Comparison of ENCODE assay signal across 22 cellular contexts in genomic region chr17:81066072-81066471, GRCh38. TPM values are rescaled to one million over a fixed set of nuclear protein-coding genes. Genes with fewer than 3 reads are reported as not detected.
A peak's percentile ranks its signal among the peaks of the same experiment; 100 is the strongest.
DNase-seq lines count a peak whose midpoint lies in the region; ATAC-seq, FAIRE-seq and TF ChIP-seq lines count a peak whose summit lies in the region.
"Had no signal": no experiment of that assay in that cellular context is flagged by ENCODE, and none has a peak within 500 bp of the region (broad histone marks: within the 10 kb centered on the region; RNA-seq: fewer than 3 reads in every experiment).

No MANE protein-coding gene starts in this region.

- ATAC-seq in HepG2 (no peak), right lobe of liver (peak; percentile 60 to 73 (median 64)), GM19395 (IDR thresholded peaks at IDR 0.05; ENCODE audit: unreplicated experiment) (no peak), GM21447 (IDR thresholded peaks at IDR 0.05; ENCODE audit: unreplicated experiment) (no peak)
- ATAC-seq: heart left ventricle had no signal

- no TSS peak for BruUV-seq in HepG2 (replicated peaks; lab: Mats Ljungman, UMichigan)
- BruUV-seq in mammary epithelial cell (replicated peaks; lab: Mats Ljungman, UMichigan), result no TSS peak

- H3K4me1 ChIP-seq in liver (ENCODE audit: control insufficient read depth in 4 of 4, insufficient read depth in 4 of 4, low read length in 3 of 4) (peaks cover 31 to 70% (median 56%) of the 10 kb centered on the region in 4 donors), HepG2 (ENCODE audit: insufficient read depth, low read length) (peaks cover 30% of the 10 kb centered on the region), mammary epithelial cell (ENCODE audit: insufficient read depth, low read length) (peaks cover 44% of the 10 kb centered on the region), right lobe of liver (peaks cover 0 to 78% (median 40%) of the 10 kb centered on the region in 4 donors), vagina (peaks cover 41% of the 10 kb centered on the region)

- no peak for FAIRE-seq in HepG2 (lab: Jason Lieb, UNC)
- FAIRE-seq: GM12891 had no signal

- H4K20me1 ChIP-seq in HepG2 (ENCODE audit: insufficient read depth, low read length) (no peaks in the 10 kb centered on the region; the same call in 1 of the 2 replicates), mammary epithelial cell (ENCODE audit: insufficient read depth, low read length) (no peaks in the 10 kb centered on the region)

- CTCF ChIA-PET in HepG2 (lab: Yijun Ruan, JAX; ENCODE audit: low intra/inter-chr PET ratio, low total read pairs) (no interaction called here), mammary epithelial cell (lab: Charles Lee; ENCODE audit: low non-redundant PET) (interaction anchor here (0.5 kb wide), 1 partner anchor 9 kb away, joined by 58 read pairs; no protein-coding TSS in a partner anchor)

- DNase-seq in HepG2 (ENCODE audit: low spot score) (no peak), mammary epithelial cell (peak; percentile 89), right lobe of liver (peak; percentile 74 to 88 (median 87)), vagina (ENCODE audit: extremely low spot score in 2 of 2) (no peak)
- DNase-seq in activated CD4-positive, CD25-positive, alpha-beta regulatory T cell (lab: John Stamatoyannopoulos, UW), result no peak
- DNase-seq: ACHN; activated CD4-positive, alpha-beta memory T cell treated with anti-CD3 and anti-CD28 coated beads for 36 hours; CD8-positive, alpha-beta memory T cell; erythroblast; heart left ventricle; Karpas-422; kidney glomerular epithelial cell; naive B cell; NCI-H1930; NK-92 treated with Interleukin-12 subunit alpha and Interleukin-12 subunit beta, amount 100 ng/mL, for 24 hours; T1000; testis had no signal

- H3K9ac ChIP-seq in liver (ENCODE audit: low read depth in 1 of 2, low read length in 2 of 2) (peak overlapping the region in 1 of 2 donors; percentile 2), HepG2 (ENCODE audit: insufficient read depth, low read depth, low read length) (no peak overlapping the region), mammary epithelial cell (ENCODE audit: insufficient read depth, low read length) (peak overlapping the region; percentile 33)

- TF ChIP-seq EP300 in HepG2 (IDR thresholded peaks at IDR 0.05; ENCODE audit: low read depth in 2 of 2, low read length in 2 of 2) (no peak), HepG2 (CRISPR knock-in tag; IDR thresholded peaks at IDR 0.05; ENCODE audit: borderline replicate concordance) (no peak)

- intact Hi-C loops in HepG2 (cut with micrococcal nuclease; ENCODE audit: unreplicated experiment), result no loop called here
- intact Hi-C loops in mammary epithelial cell (cut with micrococcal nuclease), result loop anchor here (1.0 to 2.0 kb wide), 2 partner anchors 17 to 21 kb away; no protein-coding TSS in a partner anchor
- intact Hi-C loops in right lobe of liver (cut with DNase I), result no loop called here
- intact Hi-C loops in vagina (cut with DNase I), result no loop called here

- no peaks in the 10 kb centered on the region for H3K79me2 ChIP-seq in HepG2 (ENCODE audit: insufficient read depth, low read length)
- H3K79me2 ChIP-seq in mammary epithelial cell (ENCODE audit: insufficient read depth, low read length), result peaks cover 93% of the 10 kb centered on the region

- POLR2A ChIA-PET in HepG2 (lab: Yijun Ruan, JAX), result interaction anchor here (1.2 kb wide), 1 partner anchor 17 kb away, joined by 5 read pairs; no protein-coding TSS in a partner anchor

- no peak for TF ChIP-seq POLR2A in HepG2 (IDR thresholded peaks at IDR 0.05; ENCODE audit: insufficient read depth in 1 of 2, low read depth in 2 of 2, low read length in 2 of 2)
- TF ChIP-seq POLR2A in right lobe of liver (IDR thresholded peaks at IDR 0.05), result peak; percentile 34
- TF ChIP-seq POLR2A in vagina (IDR thresholded peaks at IDR 0.05), result no peak

- no peak overlapping the region for H2AFZ ChIP-seq in HepG2 (ENCODE audit: low read length)
- H2AFZ ChIP-seq in mammary epithelial cell (ENCODE audit: low read depth, low read length), result no peak overlapping the region

- H3K36me3 ChIP-seq in liver (ENCODE audit: control insufficient read depth in 4 of 4, insufficient read depth in 3 of 4, low read depth in 1 of 4, low read length in 3 of 4) (peaks cover 0 to 4% (median under 1%) of the 10 kb centered on the region in 4 donors), HepG2 (replicated peaks in 1 of 2; ENCODE audit: control insufficient read depth in 1 of 2, insufficient read depth in 2 of 2, low read length in 2 of 2) (peaks cover 8 to 16% of the 10 kb centered on the region in 2 experiments; a peak in 4 of 5 replicates), mammary epithelial cell (ENCODE audit: insufficient read depth, low read length) (peaks cover 9% of the 10 kb centered on the region), right lobe of liver (peaks cover 0 to 6% (median 0%) of the 10 kb centered on the region in 4 donors), vagina (peaks cover 0 to 6% of the 10 kb centered on the region in 2 donors)
- H3K36me3 ChIP-seq: heart left ventricle had no signal

- no peaks in the 10 kb centered on the region for H3K9me3 ChIP-seq in liver (ENCODE audit: control insufficient read depth in 4 of 4, low read length in 3 of 4)
- no peaks in the 10 kb centered on the region for H3K9me3 ChIP-seq in HepG2 (ENCODE audit: low read length)
- no peaks in the 10 kb centered on the region for H3K9me3 ChIP-seq in mammary epithelial cell (replicated peaks; ENCODE audit: insufficient read depth, low read length)
- no peaks in the 10 kb centered on the region for H3K9me3 ChIP-seq in right lobe of liver
- no peaks in the 10 kb centered on the region for H3K9me3 ChIP-seq in vagina
- H3K9me3 ChIP-seq: heart left ventricle, SJSA1, testis had no signal

- H3K27ac ChIP-seq in liver (ENCODE audit: low read depth in 1 of 2, low read length in 2 of 2) (peak overlapping the region; percentile 80 to 89), HepG2 (ENCODE audit: extremely low read length, insufficient read depth, low read length) (no peak overlapping the region), mammary epithelial cell (ENCODE audit: insufficient read depth, low read depth, low read length) (peak overlapping the region; percentile 56), right lobe of liver (peak overlapping the region in 2 of 3 donors; percentile 89 to 90), vagina (peak overlapping the region; percentile 61)
- H3K27ac ChIP-seq: heart left ventricle, SJSA1, testis had no signal

- TF ChIP-seq CTCF in liver (IDR thresholded peaks at IDR 0.05; ENCODE audit: low read depth, low read length, missing input control) (no peak), HepG2 (CRISPR knock-in tag; IDR thresholded peaks at IDR 0.05) (no peak), mammary epithelial cell (conservative IDR thresholded peaks at IDR 0.05 in 1 of 2, IDR thresholded peaks at IDR 0.05 in 1 of 2; ENCODE audit: extremely low read depth in 1 of 2, insufficient read depth in 1 of 2, low read depth in 1 of 2, low read length in 2 of 2) (no peak), right lobe of liver (IDR thresholded peaks at IDR 0.05) (no peak), vagina (IDR thresholded peaks at IDR 0.05) (no peak)

- in situ Hi-C loops in HepG2 (cut with HindIII; ENCODE audit: extremely low pct_ligation_motif_present, low pct_unique_long_range_greater_than_20kb) (no loop called here), mammary epithelial cell (cut with MboI; ENCODE audit: low sequenced_read_pairs in 2 of 2) (no loop called here)

- dilution Hi-C loops in mammary epithelial cell (cut with HindIII; ENCODE audit: low sequenced_read_pairs), result no loop called here

- TF ChIP-seq RAD21 in liver (IDR thresholded peaks at IDR 0.05) (peak in 1 of 2 donors; percentile 22), HepG2 (CRISPR knock-in tag; IDR thresholded peaks at IDR 0.05) (no peak)

- H3K27me3 ChIP-seq in liver (ENCODE audit: control insufficient read depth in 4 of 4, insufficient read depth in 4 of 4, low read length in 3 of 4), result no peaks in the 10 kb centered on the region
- H3K27me3 ChIP-seq in HepG2 (ENCODE audit: control insufficient read depth in 1 of 2, insufficient read depth in 2 of 2, low read length in 2 of 2), result no peaks in the 10 kb centered on the region
- no peaks in the 10 kb centered on the region for H3K27me3 ChIP-seq in mammary epithelial cell (ENCODE audit: insufficient read depth, low read length)
- H3K27me3 ChIP-seq in right lobe of liver, result no peaks in the 10 kb centered on the region
- no peaks in the 10 kb centered on the region for H3K27me3 ChIP-seq in vagina
- H3K27me3 ChIP-seq: heart left ventricle, SJSA1, testis had no signal

- H3K4me3 ChIP-seq in liver (ENCODE audit: low read depth in 1 of 3, low read length in 3 of 3) (no peak overlapping the region), HepG2 (replicated peaks in 1 of 3; ENCODE audit: insufficient read depth in 1 of 3, low read depth in 2 of 3, low read length in 3 of 3) (no peak overlapping the region), mammary epithelial cell (replicated peaks in 1 of 3; ENCODE audit: insufficient read depth in 1 of 3, low read depth in 2 of 3, low read length in 3 of 3) (no peak overlapping the region), right lobe of liver (peak overlapping the region in 1 of 3 donors; percentile 9), vagina (no peak overlapping the region)
- H3K4me3 ChIP-seq: heart left ventricle, SJSA1, testis had no signal

- H3K4me2 ChIP-seq in HepG2 (ENCODE audit: low read depth, low read length) (no peak overlapping the region), mammary epithelial cell (ENCODE audit: insufficient read depth, low read depth, low read length) (peak overlapping the region; percentile 9)

- 34% methylated on average over 9 of the region's 9 CpGs for WGBS in liver
- WGBS in HepG2 (ENCODE audit: low lambda C conversion rate), result 93% methylated on average over 6 of the region's 9 CpGs
- WGBS in mammary epithelial cell (ENCODE audit: low coverage, missing lambda C conversion rate), result 7% methylated on average over 8 of the region's 9 CpGs
- WGBS in right lobe of liver (ENCODE audit: insufficient coverage, low coverage, low lambda C conversion rate, missing lambda C conversion rate), result 27% methylated on average over 2 of the region's 9 CpGs

RNA-seq across cellular contexts. Expression of gene BAIAP2, which starts 31.1 kb away (rescaled TPM):
- 10 to 100 TPM in 1 of 2 donors, 1 to 10 TPM in 1; 8.1 to 42.5 TPM for total RNA-seq in liver
- 10 to 100 TPM; 47.3 to 61.3 TPM for polyA plus RNA-seq in liver
- 16.3 and 22.5 TPM in 2 replicates for total RNA-seq in HepG2 (2016; rRNA removed; fragmentation: Illumina TruSeq; extraction: Trizol)
- total RNA-seq in HepG2 (2016; cell fraction: cytosol; rRNA removed; fragmentation: Illumina TruSeq; extraction: Trizol; ENCODE audit: low read depth), result 8.5 and 9.9 TPM in 2 replicates
- 15.1 and 19.9 TPM in 2 replicates for total RNA-seq in HepG2 (2016; cell fraction: insoluble cytoplasmic fraction; rRNA removed; fragmentation: Illumina TruSeq; extraction: Trizol)
- 11.6 and 11.8 TPM in 2 replicates for total RNA-seq in HepG2 (2016; cell fraction: membrane; rRNA removed; fragmentation: Illumina TruSeq; extraction: Trizol)
- 15.9 and 21.1 TPM in 2 replicates for total RNA-seq in HepG2 (2016; cell fraction: nucleus; rRNA removed; fragmentation: Illumina TruSeq; extraction: Trizol)
- polyA plus RNA-seq in HepG2 (2011; rRNA removed), result 24.0 and 29.8 TPM in 2 replicates
- polyA plus RNA-seq in HepG2 (2011; cell fraction: cytosol; rRNA removed), result 14.8 and 22.5 TPM in 2 replicates
- 101 and 122 TPM in 2 replicates for polyA plus RNA-seq in HepG2 (2011; cell fraction: nucleus; rRNA removed)
- 34.4 and 34.9 TPM in 2 replicates for polyA plus RNA-seq in HepG2 (2012)
- 3.9 and 4.4 TPM in 2 replicates for polyA plus RNA-seq in HepG2 (2016; cell fraction: cytosol; fragmentation: Illumina TruSeq; extraction: Trizol; ENCODE audit: low read depth)
- polyA plus RNA-seq in HepG2 (2016; cell fraction: insoluble cytoplasmic fraction; fragmentation: Illumina TruSeq; extraction: Trizol; ENCODE audit: low read depth), result 14.7 and 22.4 TPM in 2 replicates
- polyA plus RNA-seq in HepG2 (2016; cell fraction: membrane; fragmentation: Illumina TruSeq; extraction: Trizol; ENCODE audit: low read depth), result 6.8 and 8.2 TPM in 2 replicates
- polyA plus RNA-seq in HepG2 (2016; cell fraction: nucleus; fragmentation: Illumina TruSeq; extraction: Trizol; ENCODE audit: insufficient read depth, low read depth), result 38.9 and 40.0 TPM in 2 replicates
- polyA minus RNA-seq in HepG2 (2011; rRNA and poly(A)+ RNA removed; ENCODE audit: low replicate concordance), result 6.9 and 34.6 TPM in 2 replicates
- 19.5 and 20.5 TPM in 2 replicates for polyA minus RNA-seq in HepG2 (2011; cell fraction: cytosol; rRNA and poly(A)+ RNA removed)
- 51.2 and 56.7 TPM in 2 replicates for polyA minus RNA-seq in HepG2 (2011; cell fraction: nucleus; rRNA and poly(A)+ RNA removed)
- total RNA-seq in mammary epithelial cell, result 100 to 1,000 TPM in 1 of 2 donors, 10 to 100 TPM in 1; 30.8 to 114 TPM
- polyA plus RNA-seq in mammary epithelial cell, result 40.7 TPM
- 24.5 TPM for polyA minus RNA-seq in mammary epithelial cell
- total RNA-seq in right lobe of liver, result 100 to 1,000 TPM in 1 of 6 experiments, 10 to 100 TPM in 5; 46.6 to 139 (median 63.3) TPM
- total RNA-seq in vagina, result 113 TPM

Comparison
In these comparisons a context has a peak if more than half of its experiments do, and no peak if none do; other contexts are left out.
1. ATAC-seq: peak in right lobe of liver (4 of 4); none in HepG2 (single experiment), GM19395 (single experiment) and GM21447 (single experiment).
2. DNase-seq: peak in mammary epithelial cell (single experiment) and right lobe of liver (3 of 3); none in HepG2 (single experiment), vagina (0 of 2) and activated CD4-positive, CD25-positive, alpha-beta regulatory T cell (0 of 4).